11 cellular contexts compared by ENCODE assay signal in genomic region chr3:104279617-104280016, GRCh38.
DNase-seq lines count a peak whose midpoint lies in the region; ATAC-seq, FAIRE-seq and TF ChIP-seq lines count a peak whose summit lies in the region.
"Had no signal": no experiment of that assay in that cellular context is flagged by ENCODE, and none has a peak within 500 bp of the region (broad histone marks: within the 10 kb centered on the region; RNA-seq: fewer than 3 reads in every experiment).

No MANE protein-coding gene starts in this region.

- no peak overlapping the region for H3K23ac ChIP-seq in neuronal stem cell (ENCODE audit: low read depth, low read length, poor library complexity)

- no peak overlapping the region for H2BK15ac ChIP-seq in neuronal stem cell (ENCODE audit: low read length)

- H3K4me3 Mint-ChIP-seq in chondrocyte (ENCODE audit: unreplicated experiment): no peak overlapping the region

- no peaks in the 10 kb centered on the region for H3K27me3 ChIP-seq in neuronal stem cell (ENCODE audit: control insufficient read depth in 3 of 3, insufficient read depth in 3 of 3, low read depth in 1 of 3, low read length in 3 of 3)
- H3K27me3 ChIP-seq: right atrium auricular region had no signal

- H3K79me1 ChIP-seq in neuronal stem cell (ENCODE audit: low read depth, low read length): no peaks in the 10 kb centered on the region

- no peak overlapping the region for H3K4me2 ChIP-seq in neuronal stem cell (ENCODE audit: insufficient read depth, low read length, poor library complexity, severe bottlenecking)

- no peak for TF ChIP-seq POLR2A in GM12892 (IDR thresholded peaks at IDR 0.05; ENCODE audit: low read depth, low read length)

- H3K4me1 Mint-ChIP-seq in chondrocyte (ENCODE audit: low read depth): peaks cover 14% of the 10 kb centered on the region

- H3K9me3 ChIP-seq in neuronal stem cell (replicated peaks in 1 of 2; ENCODE audit: control insufficient read depth in 2 of 2, insufficient read depth in 1 of 2, low read depth in 1 of 2, low read length in 2 of 2): peaks cover 5 to 10% of the 10 kb centered on the region in 2 donors

- H3K4me1 ChIP-seq in neuronal stem cell (ENCODE audit: control insufficient read depth in 2 of 2, insufficient read depth in 1 of 2, low read depth in 1 of 2, low read length in 2 of 2): no peaks in the 10 kb centered on the region
- H3K4me1 ChIP-seq: right atrium auricular region had no signal

- intact Hi-C loops in sciatic nerve (cut with DNase I): no loop called here

- H3K14ac ChIP-seq in neuronal stem cell (ENCODE audit: low read length): no peak overlapping the region

- peak overlapping the region; percentile 28 for H2AFZ ChIP-seq in neuronal stem cell (ENCODE audit: low read length)

- DNase-seq in DMS53 treated with DMSO at 0.1 percent for 48 hours (lab: John Stamatoyannopoulos, UW; ENCODE audit: unreplicated experiment): peak; percentile 2
- peak; percentile 91 for DNase-seq in M059J (ENCODE audit: low read depth)
- DNase-seq in chondrocyte (ENCODE audit: low spot score): no peak
- DNase-seq in neuronal stem cell (ENCODE audit: low spot score): no peak
- DNase-seq in GM12892 (ENCODE audit: insufficient read length): no peak
- DNase-seq in activated T-cell treated with anti-CD3 and anti-CD28 coated beads for 4 hours: no peak
- no peak for DNase-seq in sciatic nerve (ENCODE audit: low spot score)
- DNase-seq: activated naive CD4-positive, alpha-beta T cell treated with anti-CD3 and anti-CD28 coated beads, Interleukin-2, amount 50 U/mL, for 16 hours; stimulated activated naive CD4-positive, alpha-beta T cell treated with Interleukin-2 at 50 U/mL for 16 hours had no signal

- H4K8ac ChIP-seq in neuronal stem cell (ENCODE audit: low read depth, low read length): no peak overlapping the region

- peaks cover 12% of the 10 kb centered on the region for H3K36me3 Mint-ChIP-seq in chondrocyte (ENCODE audit: low read depth)

- H3K36me3 ChIP-seq in neuronal stem cell (replicated peaks in 1 of 2; ENCODE audit: control insufficient read depth in 2 of 2, insufficient read depth in 2 of 2, low read length in 2 of 2): no peaks in the 10 kb centered on the region
- H3K36me3 ChIP-seq: right atrium auricular region had no signal

- no peak overlapping the region for H4K91ac ChIP-seq in neuronal stem cell (ENCODE audit: low read depth, low read length, poor library complexity)

- H3K27ac ChIP-seq in neuronal stem cell (replicated peaks; ENCODE audit: low read length): no peak overlapping the region
- H3K27ac ChIP-seq: right atrium auricular region had no signal

- peaks cover 46% of the 10 kb centered on the region for H3K9me3 Mint-ChIP-seq in chondrocyte (ENCODE audit: low read depth)

- no peak overlapping the region for H2BK12ac ChIP-seq in neuronal stem cell (ENCODE audit: low read length)

- H3K9ac ChIP-seq in neuronal stem cell (ENCODE audit: low read depth, low read length, poor library complexity): no peak overlapping the region

- H2BK5ac ChIP-seq in neuronal stem cell (ENCODE audit: low read length): no peak overlapping the region

- no peaks in the 10 kb centered on the region for H3K27me3 Mint-ChIP-seq in chondrocyte (ENCODE audit: low read depth)

- no peak overlapping the region for H2BK120ac ChIP-seq in neuronal stem cell (ENCODE audit: low read depth, low read length)

- no peak for ATAC-seq in sciatic nerve
- ATAC-seq: K562 had no signal

- H3K4me3 ChIP-seq in neuronal stem cell (ENCODE audit: low read length in 2 of 2): no peak overlapping the region
- H3K4me3 ChIP-seq: K562 had no signal

- peak overlapping the region; percentile 63 for H3K27ac Mint-ChIP-seq in chondrocyte (ENCODE audit: unreplicated experiment)

- no peak overlapping the region for H2AK5ac ChIP-seq in neuronal stem cell (ENCODE audit: low read depth, low read length)

- no peak for TF ChIP-seq CTCF in chondrocyte (IDR thresholded peaks at IDR 0.05)

- no peak overlapping the region for H3K18ac ChIP-seq in neuronal stem cell (ENCODE audit: low read length)

- no peak overlapping the region for H3K4ac ChIP-seq in neuronal stem cell (ENCODE audit: low read length)

- WGBS in neuronal stem cell (ENCODE audit: extremely low coverage in 2 of 2, insufficient read length in 2 of 2, insufficient replicate concordance in 1 of 2), 2 donors: no CpG with 5 or more reads among the region's 1 CpG

- FAIRE-seq in GM12892 (lab: Jason Lieb, UNC): no peak
- FAIRE-seq: K562 had no signal

Comparison
In these comparisons a context has a peak if more than half of its experiments do, and no peak if none do; other contexts are left out.
1. DNase-seq: peak in DMS53 treated with DMSO at 0.1 percent for 48 hours (single experiment) and M059J (single experiment); none in chondrocyte (single experiment), neuronal stem cell (single experiment), GM12892 (single experiment), activated T-cell treated with anti-CD3 and anti-CD28 coated beads for 4 hours (single experiment) and sciatic nerve (single experiment).